In the genomic region with DNA sequence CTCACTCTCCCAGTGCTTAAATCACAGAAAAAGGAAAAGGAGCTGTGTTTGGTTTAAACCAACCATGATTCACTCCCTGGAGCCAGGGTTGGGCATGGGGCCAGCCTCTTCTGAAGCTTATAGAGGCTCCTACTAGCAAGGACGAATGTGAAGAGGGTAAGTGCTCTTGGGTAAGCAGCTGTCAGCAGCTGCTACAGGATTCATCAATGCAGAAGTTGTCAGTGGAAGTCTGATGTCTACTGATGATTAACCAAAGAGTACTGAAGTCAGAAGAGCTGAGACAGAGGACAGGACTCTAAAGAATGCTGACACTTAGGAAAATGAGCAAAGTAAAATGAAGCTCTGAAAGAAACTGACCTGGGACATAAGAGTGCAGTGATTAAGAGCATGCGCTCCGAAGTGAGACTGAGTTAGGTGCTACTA, we compare ENCODE assay signal across 10 cellular contexts. TPM values are rescaled to one million over a fixed set of nuclear protein-coding genes. Genes with fewer than 3 reads are reported as not detected.
DNase-seq lines count a peak whose midpoint lies in the region; ATAC-seq and TF ChIP-seq lines count a peak whose summit lies in the region.
"Had no signal": no experiment of that assay in that cellular context is flagged by ENCODE, and none has a peak within 500 bp of the region (broad histone marks: within the 10 kb centered on the region; RNA-seq: fewer than 3 reads in every experiment).

No MANE protein-coding gene starts in this region.

- H3K9ac ChIP-seq in IMR-90 (ENCODE audit: low read depth, low read length): no peak overlapping the region

- no peaks in the 10 kb centered on the region for H3K4me1 Mint-ChIP-seq in natural killer cell

- dilution Hi-C loops in IMR-90 (cut with HindIII; ENCODE audit: low sequenced_read_pairs, unreplicated experiment): no loop called here

- DNase-seq in COLO829 (ENCODE audit: low spot score): peak; percentile 44
- DNase-seq in IMR-90: peak; percentile 95
- DNase-seq in astrocyte of the cerebellum (ENCODE audit: low read depth): peak; percentile 73
- DNase-seq in left lung: peak; percentile 84 to 85
- no peak for DNase-seq in stimulated activated CD8-positive, alpha-beta memory T cell treated with anti-CD3 and anti-CD28 coated beads, Interleukin-4, amount 100 ng/mL, for 48 hours
- DNase-seq in natural killer cell: no peak
- DNase-seq in stimulated activated CD4-positive, alpha-beta T cell treated with anti-CD3 and anti-CD28 coated beads, Interleukin-2, amount 100 ng/mL, for 48 hours: no peak
- DNase-seq in SKM-1 (lab: John Stamatoyannopoulos, UW; ENCODE audit: unreplicated experiment): no peak
- DNase-seq: spleen, T-helper 9 cell had no signal

- H3K9me3 ChIP-seq in IMR-90 (ENCODE audit: control insufficient read depth, insufficient read depth, low read length): no peaks in the 10 kb centered on the region
- H3K9me3 ChIP-seq in left lung: no peaks in the 10 kb centered on the region
- H3K9me3 ChIP-seq: spleen had no signal

- H4K20me1 ChIP-seq in IMR-90 (ENCODE audit: insufficient read depth, low read length): no peaks in the 10 kb centered on the region

- no peak overlapping the region for H2AK9ac ChIP-seq in IMR-90 (replicated peaks; ENCODE audit: low read depth, low read length, poor library complexity)

- no peak overlapping the region for H3K27ac ChIP-seq in IMR-90 (ENCODE audit: insufficient read depth, low read length)
- peak overlapping the region; percentile 1 to 28 for H3K27ac ChIP-seq in left lung
- H3K27ac ChIP-seq: spleen had no signal

- H3K4me3 Mint-ChIP-seq in natural killer cell: no peak overlapping the region

- no peaks in the 10 kb centered on the region for H3K36me3 ChIP-seq in IMR-90 (ENCODE audit: control insufficient read depth, insufficient read depth, low read length)
- H3K36me3 ChIP-seq in left lung: no peaks in the 10 kb centered on the region
- H3K36me3 ChIP-seq: spleen had no signal

- H2BK20ac ChIP-seq in IMR-90 (ENCODE audit: low read depth, low read length): peak overlapping the region; percentile 8

- H3K23ac ChIP-seq in IMR-90 (ENCODE audit: low read depth, low read length): no peak overlapping the region

- no peak overlapping the region; the same call in 1 of the 2 replicates for H3K18ac ChIP-seq in IMR-90 (ENCODE audit: low read depth, low read length)

- H3K4me2 ChIP-seq in IMR-90 (ENCODE audit: low read depth, low read length): peak overlapping the region; percentile 54; the same call in 1 of the 2 replicates

- no peak overlapping the region for H4K91ac ChIP-seq in IMR-90 (ENCODE audit: insufficient read depth, low read depth, low read length)

- no peak overlapping the region for H3K56ac ChIP-seq in IMR-90 (ENCODE audit: extremely low read depth, insufficient read depth, low read length)

- H3K9me3 Mint-ChIP-seq in natural killer cell: no peaks in the 10 kb centered on the region

- peak overlapping the region; percentile 60 for H2BK120ac ChIP-seq in IMR-90 (ENCODE audit: low read depth, low read length)

- in situ Hi-C loops in IMR-90 (cut with MboI; ENCODE audit: low sequenced_read_pairs) (no loop called here), astrocyte of the cerebellum (cut with HindIII; ENCODE audit: low sequenced_read_pairs) (no loop called here)

- no peak overlapping the region for H3K27ac Mint-ChIP-seq in natural killer cell

- H3K36me3 Mint-ChIP-seq in natural killer cell: no peaks in the 10 kb centered on the region

- H3K4me3 ChIP-seq in IMR-90 (ENCODE audit: insufficient read depth, low read depth, low read length): no peak overlapping the region
- no peak overlapping the region for H3K4me3 ChIP-seq in astrocyte of the cerebellum (ENCODE audit: low read depth, low read length)
- H3K4me3 ChIP-seq in left lung: no peak overlapping the region
- H3K4me3 ChIP-seq: spleen had no signal

- no TSS peak for BruUV-seq in IMR-90 (replicated peaks; lab: Mats Ljungman, UMichigan)

- peak overlapping the region; percentile 67 for H2AFZ ChIP-seq in IMR-90 (replicated peaks; ENCODE audit: low read length, poor library complexity)

- TF ChIP-seq CTCF in IMR-90 (conservative IDR thresholded peaks at IDR 0.05; ENCODE audit: low read depth, low read length) (no peak), astrocyte of the cerebellum (IDR thresholded peaks at IDR 0.05; ENCODE audit: low read depth, low read length, missing control alignments) (no peak), left lung (IDR thresholded peaks at IDR 0.05) (no peak), natural killer cell (IDR thresholded peaks at IDR 0.05) (no peak)

- CTCF ChIA-PET in IMR-90 (lab: Yijun Ruan, JAX): interaction anchor here (1.1 to 1.3 kb wide), 3 partner anchors 14 to 202 kb away, joined by 3 to 5 read pairs (median 4); no protein-coding TSS in a partner anchor

- no peak for TF ChIP-seq POLR2A in IMR-90 (IDR thresholded peaks at IDR 0.05; ENCODE audit: low read depth, low read length)

- TF ChIP-seq RAD21 in IMR-90 (IDR thresholded peaks at IDR 0.05; ENCODE audit: low read length): no peak

- H2BK15ac ChIP-seq in IMR-90 (ENCODE audit: low read depth, low read length): no peak overlapping the region

- 0% methylated on average over 1 of the region's 3 CpGs; no CpG with 5 or more reads in 1 of the 2 experiments for WGBS in IMR-90 (ENCODE audit: extremely low coverage in 2 of 2, insufficient read length in 1 of 2), 2 experiments

- H2BK5ac ChIP-seq in IMR-90 (ENCODE audit: low read depth, low read length, poor library complexity, severe bottlenecking): peak overlapping the region; percentile 69

- no peak overlapping the region; the same call in 1 of the 2 replicates for H2AK5ac ChIP-seq in IMR-90 (ENCODE audit: low read depth, low read length)

- POLR2A ChIA-PET in IMR-90 (lab: Charles Lee; ENCODE audit: unreplicated experiment): interaction anchor here (0.6 kb wide), 3 partner anchors 15 to 1549 kb away, joined by 6 to 12 read pairs (median 6); no protein-coding TSS in a partner anchor

- H3K79me1 ChIP-seq in IMR-90 (ENCODE audit: low read depth in 1 of 2, low read length in 2 of 2): no peaks in the 10 kb centered on the region

- H3K4ac ChIP-seq in IMR-90 (ENCODE audit: low read depth, low read length): peak overlapping the region; percentile 0; the same call in 1 of the 2 replicates

- ATAC-seq in IMR-90 (ENCODE audit: low read depth) (peak; percentile 93), left lung (peak; percentile 89), natural killer cell (no peak)

- peak overlapping the region in 1 of 2 experiments; percentile 47; a peak in 1 of 4 replicates for H4K8ac ChIP-seq in IMR-90 (ENCODE audit: low read depth in 2 of 2, low read length in 2 of 2)

- H4K5ac ChIP-seq in IMR-90 (ENCODE audit: low read depth, low read length): no peak overlapping the region

- H3K27me3 ChIP-seq in IMR-90 (ENCODE audit: control insufficient read depth, insufficient read depth, low read length) (no peaks in the 10 kb centered on the region), left lung (no peaks in the 10 kb centered on the region)
- H3K27me3 ChIP-seq: spleen had no signal

- intact Hi-C loops in IMR-90 (cut with micrococcal nuclease) (no loop called here), left lung (cut with DNase I) (no loop called here), natural killer cell (cut with micrococcal nuclease) (no loop called here)

- H3K27me3 Mint-ChIP-seq in natural killer cell (ENCODE audit: low read depth in 2 of 2): peaks cover 14 to 17% of the 10 kb centered on the region in 2 donors

- H3K14ac ChIP-seq in IMR-90 (replicated peaks; ENCODE audit: low read depth, low read length): no peak overlapping the region

- no peaks in the 10 kb centered on the region for H3K9me1 ChIP-seq in IMR-90 (ENCODE audit: insufficient read depth, low read length)

- H3K4me1 ChIP-seq in IMR-90 (ENCODE audit: control insufficient read depth, insufficient read depth, low read length) (peaks cover 3% of the 10 kb centered on the region), left lung (no peaks in the 10 kb centered on the region)
- H3K4me1 ChIP-seq: spleen had no signal

TF ChIP-seq in IMR-90, 13 proteins besides CTCF, POLR2A, EP300 and RAD21:
- TF ChIP-seq MAFK (IDR thresholded peaks at IDR 0.05; ENCODE audit: low read depth, low read length) (peak; percentile 91), RCOR1 (IDR thresholded peaks at IDR 0.05; ENCODE audit: insufficient replicate concordance, low read length) (peak; percentile 40), MXI1 (IDR thresholded peaks at IDR 0.05; ENCODE audit: borderline replicate concordance, low read depth, low read length) (no peak), CHD1 (IDR thresholded peaks at IDR 0.05; ENCODE audit: low read depth, low read length) (no peak)

RNA-seq across cellular contexts. Expression of gene JADE1, which starts 32.7 kb away (rescaled TPM):
- total RNA-seq in IMR-90 (2012; rRNA removed) (32.6 and 32.8 TPM in 2 replicates), left lung (10 to 100 TPM; 28.5 to 29.5 TPM), natural killer cell (10 to 100 TPM; 48.9 to 55.8 (median 52.7) TPM)
- 12.0 and 13.8 TPM in 2 replicates for polyA plus RNA-seq in IMR-90 (2012; rRNA removed)
- 8.9 and 11.1 TPM in 2 replicates for polyA plus RNA-seq in IMR-90 (2012; cell fraction: cytosol; rRNA removed)
- polyA plus RNA-seq in IMR-90 (2012; cell fraction: nucleus; rRNA removed; ENCODE audit: low replicate concordance): 15.7 and 33.1 TPM in 2 replicates

Comparison
In these comparisons a context has a peak if more than half of its experiments do, and no peak if none do; other contexts are left out.
1. DNase-seq: peak in COLO829 (single experiment), IMR-90 (single experiment), astrocyte of the cerebellum (single experiment) and left lung (2 of 2); none in stimulated activated CD8-positive, alpha-beta memory T cell treated with anti-CD3 and anti-CD28 coated beads, Interleukin-4, amount 100 ng/mL, for 48 hours (single experiment), natural killer cell (single experiment), stimulated activated CD4-positive, alpha-beta T cell treated with anti-CD3 and anti-CD28 coated beads, Interleukin-2, amount 100 ng/mL, for 48 hours (0 of 2) and SKM-1 (single experiment).
2. ATAC-seq: peak in IMR-90 (single experiment) and left lung (single experiment); none in natural killer cell (0 of 3).